Comparison of ENCODE assay signal across 8 cellular contexts in the genomic region with DNA sequence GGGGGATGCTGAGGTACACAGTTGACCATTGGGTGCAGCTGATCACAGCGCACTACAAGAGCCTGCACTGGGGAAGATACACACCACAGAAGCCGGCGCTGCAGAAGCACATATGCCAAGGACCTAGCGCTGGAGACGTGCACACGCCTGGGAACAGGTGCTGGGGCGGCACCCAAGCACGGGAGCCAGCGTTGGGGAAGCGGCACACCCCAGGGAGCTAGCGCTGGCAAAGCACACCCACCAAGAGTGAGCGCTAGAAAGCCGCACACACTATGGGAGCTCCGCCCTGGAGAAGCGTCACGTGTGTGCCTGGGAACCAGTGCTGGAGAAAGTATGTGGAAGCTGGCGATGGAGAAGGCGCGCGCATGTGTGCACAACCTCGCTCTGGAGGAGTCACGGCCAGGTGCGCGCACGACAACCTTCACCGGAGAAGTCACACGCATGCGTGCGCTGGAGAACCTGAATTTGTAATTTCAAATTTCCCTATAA. TPM values are rescaled to one million over a fixed set of nuclear protein-coding genes. Genes with fewer than 3 reads are reported as not detected.
DNase-seq lines count a peak whose midpoint lies in the region; ATAC-seq and TF ChIP-seq lines count a peak whose summit lies in the region.

No MANE protein-coding gene starts in this region.

- H3K27me3 ChIP-seq in brain microvascular endothelial cell (replicated peaks): no peaks in the 10 kb centered on the region
- no peaks in the 10 kb centered on the region for H3K27me3 ChIP-seq in skeletal muscle tissue (ENCODE audit: control insufficient read depth in 3 of 3, insufficient read depth in 3 of 3, low read length in 3 of 3)
- no peaks in the 10 kb centered on the region for H3K27me3 ChIP-seq in CD8-positive, alpha-beta memory T cell (ENCODE audit: insufficient read depth, low read length, poor library complexity, severe bottlenecking)

- H3K4me1 ChIP-seq in skeletal muscle tissue (ENCODE audit: control insufficient read depth in 3 of 3, insufficient read depth in 3 of 3, low read length in 3 of 3): peaks cover 0 to 7% (median 3%) of the 10 kb centered on the region in 3 donors
- peaks cover 4% of the 10 kb centered on the region for H3K4me1 ChIP-seq in CD8-positive, alpha-beta memory T cell (ENCODE audit: insufficient read depth, low read length)

- peak overlapping the region; percentile 33 to 62 (median 34) for H3K9ac ChIP-seq in skeletal muscle tissue (ENCODE audit: low read depth in 1 of 3, low read length in 3 of 3)

- CTCF ChIA-PET in CD8-positive, alpha-beta memory T cell (lab: Charles Lee): no interaction called here

- no peaks in the 10 kb centered on the region for H3K36me3 ChIP-seq in brain microvascular endothelial cell (replicated peaks)
- H3K36me3 ChIP-seq in skeletal muscle tissue (ENCODE audit: control insufficient read depth in 3 of 3, insufficient read depth in 3 of 3, low read length in 3 of 3): no peaks in the 10 kb centered on the region
- no peaks in the 10 kb centered on the region for H3K36me3 ChIP-seq in CD8-positive, alpha-beta memory T cell (ENCODE audit: insufficient read depth, low read length)

- no peaks in the 10 kb centered on the region for H3K9me3 Mint-ChIP-seq in CD8-positive, alpha-beta memory T cell

- in situ Hi-C loops in brain microvascular endothelial cell (cut with HindIII; ENCODE audit: low pct_ligation_motif_present, low sequenced_read_pairs): no loop called here

- H3K27ac Mint-ChIP-seq in CD8-positive, alpha-beta memory T cell: no peak overlapping the region

- DNase-seq in activated CD4-positive, alpha-beta T cell treated with anti-CD3 and anti-CD28 coated beads for 48 hours: peak; percentile 40
- no peak for DNase-seq in activated CD4-positive, alpha-beta T cell treated with anti-CD3 and anti-CD28 coated beads, Interleukin-2, amount 50 U/mL, for 1 hour
- peak; percentile 74 for DNase-seq in NCI-H226
- DNase-seq in brain microvascular endothelial cell: peak; percentile 25
- peak; percentile 81 for DNase-seq in iPS-NIHi11 (ENCODE audit: low spot score)
- DNase-seq in CD8-positive, alpha-beta memory T cell: no peak

- no peak overlapping the region for H3K4me3 Mint-ChIP-seq in CD8-positive, alpha-beta memory T cell

- peaks cover 10 to 13% (median 10%) of the 10 kb centered on the region in 3 donors for H3K4me1 Mint-ChIP-seq in CD8-positive, alpha-beta memory T cell

- H3K4me3 ChIP-seq in brain microvascular endothelial cell (ENCODE audit: low read depth, low read length) (peak overlapping the region; percentile 54), skeletal muscle tissue (ENCODE audit: low read length in 3 of 3) (peak overlapping the region; percentile 69 to 74 (median 71))
- no peak overlapping the region for H3K4me3 ChIP-seq in CD8-positive, alpha-beta memory T cell (ENCODE audit: low read length)

- peaks cover 0 to 7% of the 10 kb centered on the region in 2 donors for H3K27me3 Mint-ChIP-seq in CD8-positive, alpha-beta memory T cell

- ATAC-seq in GM19351 (IDR thresholded peaks at IDR 0.05; ENCODE audit: unreplicated experiment): no peak

- no peaks in the 10 kb centered on the region for H3K9me3 ChIP-seq in skeletal muscle tissue (ENCODE audit: control insufficient read depth in 3 of 3, low read length in 3 of 3)
- no peaks in the 10 kb centered on the region for H3K9me3 ChIP-seq in CD8-positive, alpha-beta memory T cell (ENCODE audit: low read length)

- POLR2A ChIA-PET in CD8-positive, alpha-beta memory T cell (lab: Charles Lee): no interaction called here

- H3K36me3 Mint-ChIP-seq in CD8-positive, alpha-beta memory T cell: peaks cover 0 to 5% (median 3%) of the 10 kb centered on the region in 3 donors

- TF ChIP-seq CTCF in brain microvascular endothelial cell (IDR thresholded peaks at IDR 0.05; ENCODE audit: low read depth, low read length, missing control alignments): no peak

- H3K27ac ChIP-seq in brain microvascular endothelial cell (no peak overlapping the region), skeletal muscle tissue (ENCODE audit: low read depth, low read length) (no peak overlapping the region)
- H3K27ac ChIP-seq in CD8-positive, alpha-beta memory T cell (ENCODE audit: low read depth, low read length): no peak overlapping the region

RNA-seq across cellular contexts. Expression of a gene that starts 4.5 kb away (rescaled TPM):
- total RNA-seq in skeletal muscle tissue: 12.0 TPM
- total RNA-seq in CD8-positive, alpha-beta memory T cell: 10 to 100 TPM; 18.0 to 18.5 TPM
- polyA plus RNA-seq in CD8-positive, alpha-beta memory T cell: 2.7 TPM

Comparison
In these comparisons a context has a peak if more than half of its experiments do, and no peak if none do; other contexts are left out.
1. DNase-seq: peak in activated CD4-positive, alpha-beta T cell treated with anti-CD3 and anti-CD28 coated beads for 48 hours (single experiment), NCI-H226 (single experiment), brain microvascular endothelial cell (single experiment) and iPS-NIHi11 (single experiment); none in activated CD4-positive, alpha-beta T cell treated with anti-CD3 and anti-CD28 coated beads, Interleukin-2, amount 50 U/mL, for 1 hour (single experiment) and CD8-positive, alpha-beta memory T cell (0 of 5).